ENCODE assay signal across 32 cellular contexts in genomic region chr6:143068001-143068400, GRCh38. TPM values are rescaled to one million over a fixed set of nuclear protein-coding genes. Genes with fewer than 3 reads are reported as not detected.
DNase-seq lines count a peak whose midpoint lies in the region; ATAC-seq and TF ChIP-seq lines count a peak whose summit lies in the region.
"Had no signal": no experiment of that assay in that cellular context is flagged by ENCODE, and none has a peak within 500 bp of the region (broad histone marks: within the 10 kb centered on the region; RNA-seq: fewer than 3 reads in every experiment).

No MANE protein-coding gene starts in this region.

- H3K36me3 ChIP-seq in left ventricle myocardium inferior (no peaks in the 10 kb centered on the region), heart right ventricle (no peaks in the 10 kb centered on the region), thoracic aorta (no peaks in the 10 kb centered on the region)
- H3K36me3 ChIP-seq: cardiac muscle cell, colonic mucosa, lower lobe of right lung, uterus, WERI-Rb-1 had no signal

- ATAC-seq in heart right ventricle: no peak
- ATAC-seq in thoracic aorta (ENCODE audit: insufficient number of reproducible peaks, low FRiP score, low read depth): no peak
- ATAC-seq in GM18870 (IDR thresholded peaks at IDR 0.05; ENCODE audit: unreplicated experiment): no peak
- ATAC-seq in HG02759 (IDR thresholded peaks at IDR 0.05; ENCODE audit: unreplicated experiment): no peak
- ATAC-seq: lower lobe of right lung; natural killer cell; stimulated activated naive B cell treated with anti-CD40 and anti-IgM and Interleukin-4, amounts not matched to agents 10 μg/mL and 1 μg/mL and 100 μg/mL, for 72 hours; T-cell had no signal

- H3K27ac ChIP-seq in left ventricle myocardium inferior (replicated peaks) (peak overlapping the region; percentile 10), heart right ventricle (no peak overlapping the region), thoracic aorta (peak overlapping the region; percentile 7 to 19)
- H3K27ac ChIP-seq: cardiac muscle cell, colonic mucosa, lower lobe of right lung, uterus, WERI-Rb-1 had no signal

- DNase-seq in left ventricle myocardium inferior (no peak), heart right ventricle (no peak), OCI-M1 (lab: John Stamatoyannopoulos, UW) (peak; percentile 45), fibroblast of the aortic adventitia (ENCODE audit: low read depth) (peak; percentile 9), thoracic aorta (ENCODE audit: low spot score) (no peak)
- no peak for DNase-seq in activated T-cell treated with anti-CD3 and anti-CD28 coated beads, Interleukin-2, amount 50 U/mL, for 1 hour
- DNase-seq: 8988T; activated CD4-positive, alpha-beta T cell treated with anti-CD3 and anti-CD28 coated beads for 48 hours; activated CD8-positive, alpha-beta memory T cell treated with anti-CD3 and anti-CD28 coated beads for 24 hours; activated effector memory CD4-positive, alpha-beta T cell treated with Interleukin-2 at 50 U/mL for 16 hours; activated naive CD8-positive, alpha-beta T cell treated with anti-CD3 and anti-CD28 coated beads for 36 hours; anterior cingulate cortex; colonic mucosa; DND-41; effector CD8-positive, alpha-beta T cell; head of caudate nucleus; kidney; lower lobe of right lung; natural killer cell; NCI-H146; NCI-H2107; NCI-H82; nucleus accumbens; SIG-M5; stimulated activated naive B cell treated with anti-CD40 and anti-IgM and Interleukin-4, amounts not matched to agents 10 μg/mL and 1 μg/mL and 100 μg/mL, for 72 hours; T-cell; uterus; WERI-Rb-1 had no signal

- no peaks in the 10 kb centered on the region for H3K9me3 ChIP-seq in left ventricle myocardium inferior (replicated peaks)
- H3K9me3 ChIP-seq in heart right ventricle: no peaks in the 10 kb centered on the region
- H3K9me3 ChIP-seq in thoracic aorta: no peaks in the 10 kb centered on the region
- H3K9me3 ChIP-seq: colonic mucosa, lower lobe of right lung, uterus had no signal

- H3K27me3 ChIP-seq in left ventricle myocardium inferior (ENCODE audit: low read depth): no peaks in the 10 kb centered on the region
- H3K27me3 ChIP-seq in heart right ventricle: no peaks in the 10 kb centered on the region
- no peaks in the 10 kb centered on the region for H3K27me3 ChIP-seq in thoracic aorta (replicated peaks; ENCODE audit: insufficient read depth)
- H3K27me3 ChIP-seq: cardiac muscle cell, colonic mucosa, uterus had no signal

- no peak for TF ChIP-seq CTCF in left ventricle myocardium inferior (IDR thresholded peaks at IDR 0.05; ENCODE audit: borderline replicate concordance)
- TF ChIP-seq CTCF in heart right ventricle (IDR thresholded peaks at IDR 0.05): no peak
- no peak for TF ChIP-seq CTCF in fibroblast of the aortic adventitia (IDR thresholded peaks at IDR 0.05; ENCODE audit: insufficient read depth, low read length)
- TF ChIP-seq CTCF in thoracic aorta (IDR thresholded peaks at IDR 0.05): no peak

- intact Hi-C loops in left ventricle myocardium inferior (cut with micrococcal nuclease): no loop called here
- intact Hi-C loops in heart right ventricle (cut with DNase I): loop anchor here in 4 of 10 donors (10.0 kb wide), 2 partner anchors 157 to 207 kb away; no protein-coding TSS in a partner anchor

- 90 to 100% methylated on average over 1 of the region's 1 CpG for WGBS in heart right ventricle, 2 donors

- H3K4me1 ChIP-seq in left ventricle myocardium inferior (peaks cover 9% of the 10 kb centered on the region), heart right ventricle (peaks cover 0 to 15% (median 0%) of the 10 kb centered on the region in 9 donors), thoracic aorta (ENCODE audit: control insufficient read depth in 1 of 2, low read depth in 2 of 2) (peaks cover 0 to 16% of the 10 kb centered on the region in 2 donors)
- H3K4me1 ChIP-seq: colonic mucosa, lower lobe of right lung, uterus had no signal

- H3K4me3 ChIP-seq in left ventricle myocardium inferior (no peak overlapping the region), heart right ventricle (no peak overlapping the region), fibroblast of the aortic adventitia (ENCODE audit: low read depth, low read length) (no peak overlapping the region), thoracic aorta (no peak overlapping the region)
- H3K4me3 ChIP-seq: cardiac muscle cell, colonic mucosa, lower lobe of right lung, skin epidermis, uterus had no signal

RNA-seq across cellular contexts. Expression of gene AIG1, which starts 7.3 kb away (rescaled TPM):
- 76.5 TPM for total RNA-seq in left ventricle myocardium inferior
- total RNA-seq in heart right ventricle: 10 to 100 TPM; 54.2 to 83.2 (median 66.2) TPM
- 10 to 100 TPM; 17.4 to 69.5 TPM for polyA plus RNA-seq in heart right ventricle
- 28.0 and 48.7 TPM in 2 replicates for total RNA-seq in fibroblast of the aortic adventitia (ENCODE audit: low replicate concordance)
- total RNA-seq in thoracic aorta: 10 to 100 TPM; 32.9 to 53.6 TPM

Comparison
In these comparisons a context has a peak if more than half of its experiments do, and no peak if none do; other contexts are left out.
1. H3K27ac ChIP-seq: peak in left ventricle myocardium inferior (single experiment) and thoracic aorta (2 of 2); none in heart right ventricle (0 of 10).
2. DNase-seq: peak in OCI-M1 (single experiment) and fibroblast of the aortic adventitia (single experiment); none in left ventricle myocardium inferior (single experiment), heart right ventricle (0 of 2), thoracic aorta (single experiment) and activated T-cell treated with anti-CD3 and anti-CD28 coated beads, Interleukin-2, amount 50 U/mL, for 1 hour (single experiment).